ENCODE assay signal across 1 cellular context in genomic region chr9:101462558-101462957, GRCh38.
TF ChIP-seq lines count a peak whose summit lies in the region.

No MANE protein-coding gene starts in this region.

TF ChIP-seq in K562, 482 proteins besides CTCF, POLR2A, EP300 and RAD21 (continued from another document):
- TF ChIP-seq SMAD4 (CRISPR knock-in tag; conservative IDR thresholded peaks at IDR 0.05) (no peak), FOXP1 (CRISPR knock-in tag; IDR thresholded peaks at IDR 0.05) (no peak), JUND (IDR thresholded peaks at IDR 0.05; ENCODE audit: borderline replicate concordance, low read depth, low read length) (peak; percentile 72), JUND (tag; IDR thresholded peaks at IDR 0.05; ENCODE audit: borderline replicate concordance, low read depth, low read length) (peak; percentile 74; the same call in 2 of the 3 replicates), ELF1 (tag; IDR thresholded peaks at IDR 0.05) (peak; percentile 43; the same call in 1 of the 2 replicates), SOX6 (IDR thresholded peaks at IDR 0.05) (no peak), SRSF3 (IDR thresholded peaks at IDR 0.05; ENCODE audit: insufficient read depth, low read length) (no peak), HBP1 (CRISPR knock-in tag; IDR thresholded peaks at IDR 0.05) (no peak), SMARCC2 (IDR thresholded peaks at IDR 0.05; ENCODE audit: low read depth) (peak; percentile 85), MNT (conservative IDR thresholded peaks at IDR 0.05) (0 out of 4 replicates have a peak, but pooled peaks of 1 of the 2 experiments have one; percentile 14), ZNF408 (CRISPR knock-in tag; IDR thresholded peaks at IDR 0.05; ENCODE audit: low read depth) (no peak), FOXJ2 (tag; IDR thresholded peaks at IDR 0.05) (0 out of 2 replicates have a peak, but pooled peaks have one; percentile 41)
